13 cellular contexts compared by ENCODE assay signal in the genomic region with DNA sequence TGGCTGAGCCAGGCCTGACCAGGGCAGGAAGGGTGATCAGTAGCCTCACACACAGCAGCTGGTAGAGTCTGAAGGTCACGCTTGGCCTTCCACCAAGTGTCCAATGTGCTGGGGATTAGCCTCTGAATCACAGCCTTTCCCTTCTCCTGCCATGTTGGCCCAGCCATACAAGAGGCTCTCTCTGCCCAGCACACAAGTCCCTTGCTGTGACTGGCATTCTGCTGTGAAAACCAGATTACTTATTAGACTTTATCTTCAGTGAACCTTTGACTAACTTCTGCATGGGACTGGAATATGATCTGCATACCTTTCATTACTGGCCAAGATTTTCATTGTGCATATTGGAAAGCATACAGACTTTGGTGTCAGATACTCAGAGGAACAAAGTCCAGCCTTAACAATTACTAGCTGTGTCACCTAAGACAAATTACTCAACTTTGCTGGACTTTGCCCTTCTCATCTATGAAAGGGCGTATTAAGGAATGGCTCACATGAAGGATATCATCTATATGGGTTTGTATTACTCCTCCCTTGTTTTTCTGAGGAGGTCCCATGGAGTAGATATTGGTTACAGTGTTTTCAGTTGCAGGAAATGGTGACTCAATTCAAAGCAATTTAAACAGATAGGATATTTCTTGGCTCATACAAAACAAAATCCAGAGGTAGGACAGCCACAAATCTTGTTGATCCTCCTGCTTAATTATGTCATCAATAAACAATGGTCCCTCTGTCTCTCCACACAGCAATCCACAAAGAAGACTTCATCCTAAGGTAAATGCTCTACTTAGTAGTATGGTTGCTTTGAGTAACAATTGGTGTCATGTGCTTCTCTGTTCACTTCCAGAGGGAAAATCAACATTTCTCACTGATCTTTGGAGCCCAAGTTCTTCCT.
DNase-seq lines count a peak whose midpoint lies in the region; ATAC-seq, FAIRE-seq and TF ChIP-seq lines count a peak whose summit lies in the region.
"Had no signal": no experiment of that assay in that cellular context is flagged by ENCODE, and none has a peak within 500 bp of the region (broad histone marks: within the 10 kb centered on the region; RNA-seq: fewer than 3 reads in every experiment).

No MANE protein-coding gene starts in this region.

- H3K4me1 ChIP-seq in ACC112 (ENCODE audit: control insufficient read depth, insufficient read depth, low read length, unreplicated experiment), result peaks cover 25% of the 10 kb centered on the region
- H3K4me1 ChIP-seq: BLaER1, parathyroid adenoma had no signal

- in situ Hi-C loops in brain microvascular endothelial cell (cut with HindIII; ENCODE audit: low pct_ligation_motif_present, low sequenced_read_pairs), result no loop called here

- H3K79me2 ChIP-seq in ACC112 (ENCODE audit: control insufficient read depth, insufficient read depth, low read length, unreplicated experiment), result no peaks in the 10 kb centered on the region
- H3K79me2 ChIP-seq: parathyroid adenoma had no signal

- H3K27me3 ChIP-seq in ACC112 (ENCODE audit: insufficient read depth, low read length), result no peaks in the 10 kb centered on the region
- no peaks in the 10 kb centered on the region for H3K27me3 ChIP-seq in brain microvascular endothelial cell (replicated peaks)
- H3K27me3 ChIP-seq: BLaER1 had no signal

- DNase-seq in HTR-8/SVneo (ENCODE audit: insufficient read length, low spot score), result peak; percentile 37
- no peak for DNase-seq in brain microvascular endothelial cell
- peak; percentile 14 for DNase-seq in kidney glomerular epithelial cell (lab: John Stamatoyannopoulos, UW)
- DNase-seq in superior temporal gyrus (ENCODE audit: extremely low spot score), result no peak
- no peak for DNase-seq in nucleus accumbens (lab: John Stamatoyannopoulos, UW)

- FAIRE-seq in HTR-8/SVneo (lab: Jason Lieb, UNC), result peak; percentile 36
- FAIRE-seq: GM12892, islet of Langerhans, TTC549 had no signal

- H3K27ac ChIP-seq in ACC112 (ENCODE audit: low read depth, low read length) (peak overlapping the region; percentile 66), brain microvascular endothelial cell (peak overlapping the region; percentile 60)
- H3K27ac ChIP-seq: BLaER1, parathyroid adenoma had no signal

- H3K4me3 ChIP-seq in ACC112 (ENCODE audit: low read depth, low read length) (peak overlapping the region; percentile 28; the same call in 1 of the 2 replicates), brain microvascular endothelial cell (ENCODE audit: low read depth, low read length) (no peak overlapping the region)
- H3K4me3 ChIP-seq: BLaER1 had no signal

- peak overlapping the region; percentile 27 for H2AFZ ChIP-seq in ACC112 (ENCODE audit: low read length, unreplicated experiment)
- H2AFZ ChIP-seq: parathyroid adenoma had no signal

- ATAC-seq in GM18858 (IDR thresholded peaks at IDR 0.05; ENCODE audit: unreplicated experiment), result no peak
- no peak for ATAC-seq in HG03196 (IDR thresholded peaks at IDR 0.05; ENCODE audit: unreplicated experiment)

- no peak for TF ChIP-seq CTCF in brain microvascular endothelial cell (IDR thresholded peaks at IDR 0.05; ENCODE audit: low read depth, low read length, missing control alignments)

- H3K36me3 ChIP-seq in ACC112 (ENCODE audit: insufficient read depth, low read length) (no peaks in the 10 kb centered on the region), brain microvascular endothelial cell (replicated peaks) (no peaks in the 10 kb centered on the region)
- H3K36me3 ChIP-seq: BLaER1 had no signal

Comparison
In these comparisons a context has a peak if more than half of its experiments do, and no peak if none do; other contexts are left out.
1. DNase-seq: peak in HTR-8/SVneo (single experiment) and kidney glomerular epithelial cell (single experiment); none in brain microvascular endothelial cell (single experiment), superior temporal gyrus (single experiment) and nucleus accumbens (0 of 56).